Comparison of ENCODE assay signal across 8 cellular contexts in the genomic region with DNA sequence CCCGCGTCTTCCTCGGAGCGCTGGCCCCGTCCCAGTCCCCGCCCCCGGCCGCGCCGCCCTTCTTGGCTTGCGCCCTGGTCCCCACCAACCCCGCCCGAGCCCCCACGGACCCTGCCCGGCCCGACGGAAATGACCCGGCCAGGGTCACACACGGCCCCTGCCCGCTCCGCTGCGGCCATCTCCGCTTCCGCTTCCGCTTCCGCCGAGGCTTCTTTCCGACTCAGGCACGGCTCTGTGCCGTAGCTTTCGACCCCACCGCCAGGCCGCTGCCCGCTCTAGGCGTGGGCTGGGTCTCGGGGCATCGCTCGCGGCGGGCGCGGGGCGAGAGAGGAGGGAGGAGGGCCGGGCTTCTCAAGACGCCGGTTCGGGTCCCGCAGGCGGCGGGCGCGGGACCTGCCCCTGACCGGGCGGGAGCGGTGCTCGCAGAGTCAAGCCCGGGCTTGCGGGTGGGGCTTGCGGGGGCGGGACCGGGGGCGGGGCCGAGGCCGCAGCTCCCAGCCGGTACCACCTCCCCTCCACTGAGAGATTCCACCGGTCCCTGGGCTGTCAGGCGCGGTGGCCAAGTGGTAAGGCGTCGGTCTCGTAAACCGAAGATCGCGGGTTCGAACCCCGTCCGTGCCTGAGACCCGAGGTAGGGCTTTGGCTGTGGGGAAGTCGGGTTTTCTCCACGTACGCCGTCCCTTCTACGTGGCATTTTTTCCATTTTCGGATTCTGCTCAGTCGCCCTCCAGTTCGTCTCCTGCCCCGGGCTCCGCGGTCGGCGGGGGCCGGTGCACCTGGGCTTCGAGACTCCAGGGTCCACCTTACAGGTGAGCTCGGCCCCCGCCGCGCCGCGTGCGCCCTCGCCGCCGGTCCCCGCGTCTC.
DNase-seq lines count a peak whose midpoint lies in the region; FAIRE-seq and TF ChIP-seq lines count a peak whose summit lies in the region.

No MANE protein-coding gene starts in this region.

- no peaks in the 10 kb centered on the region for H3K36me3 ChIP-seq in endodermal cell (ENCODE audit: control insufficient read depth, insufficient read depth, low read length)

- H3K9me3 ChIP-seq in endodermal cell (ENCODE audit: control insufficient read depth, low read length) = no peaks in the 10 kb centered on the region

- peak overlapping the region; percentile 94 for H3K4me3 ChIP-seq in endodermal cell (ENCODE audit: low read length)

- no peaks in the 10 kb centered on the region for H3K4me1 ChIP-seq in endodermal cell (ENCODE audit: control insufficient read depth, insufficient read depth, low read length)

- TF ChIP-seq CTCF in GM20000 (IDR thresholded peaks at IDR 0.05; ENCODE audit: extremely low read depth, missing control alignments) (no peak), endodermal cell (conservative IDR thresholded peaks at IDR 0.05) (no peak)

- peak; percentile 92 for FAIRE-seq in HTR-8/SVneo (lab: Jason Lieb, UNC)

- H3K27ac ChIP-seq in endodermal cell (ENCODE audit: low read depth, low read length) = no peak overlapping the region

- peaks cover 5% of the 10 kb centered on the region for H3K9me3 Mint-ChIP-seq in endodermal cell

- H3K4me1 Mint-ChIP-seq in endodermal cell = peaks cover 3% of the 10 kb centered on the region

- peak overlapping the region; percentile 47 for H3K9ac ChIP-seq in endodermal cell (ENCODE audit: extremely low read depth, low read length, poor library complexity, severe bottlenecking)

- peak overlapping the region; percentile 86 for H3K4me3 Mint-ChIP-seq in endodermal cell

- 0 to 1% methylated on average over 43 to 105 of the region's 105 CpGs for WGBS in endodermal cell (ENCODE audit: insufficient coverage in 1 of 2, insufficient read length in 1 of 2), 2 experiments

- H3K27me3 ChIP-seq in endodermal cell (ENCODE audit: control insufficient read depth, insufficient read depth, low read length, poor library complexity, severe bottlenecking) = peaks cover 39% of the 10 kb centered on the region

- H3K27me3 Mint-ChIP-seq in endodermal cell (ENCODE audit: insufficient read depth) = peaks cover 34% of the 10 kb centered on the region

- H3K36me3 Mint-ChIP-seq in endodermal cell (ENCODE audit: low read depth) = no peaks in the 10 kb centered on the region

- DNase-seq in COLO668 (lab: John Stamatoyannopoulos, UW; ENCODE audit: unreplicated experiment) (peak; percentile 84), GM20000 (ENCODE audit: low spot score) (peak; percentile 97), HTR-8/SVneo (ENCODE audit: insufficient read length, low spot score) (peak; percentile 88), NOMO-1 treated with dmso at 0.1 percent for 144 hours (lab: John Stamatoyannopoulos, UW; ENCODE audit: unreplicated experiment) (peak; percentile 82), endodermal cell (peak; percentile 99), midbrain (lab: John Stamatoyannopoulos, UW) (peak; percentile 88)
- DNase-seq in activated CD8-positive, alpha-beta memory T cell treated with anti-CD3 and anti-CD28 coated beads, Interleukin-2, amount 50 U/mL, for 4 hours = peak; percentile 95
- DNase-seq in stimulated activated CD8-positive, alpha-beta memory T cell treated with anti-CD3 and anti-CD28 coated beads, Interleukin-15, amount 100 ng/mL, for 4 hours (ENCODE audit: low read depth in 2 of 2) = peak; percentile 86 to 88

- peak overlapping the region; percentile 46 for H3K27ac Mint-ChIP-seq in endodermal cell
